Comparison of ENCODE assay signal across 8 cellular contexts in genomic region chr14:77000340-77001235, GRCh38. TPM values are rescaled to one million over a fixed set of nuclear protein-coding genes. Genes with fewer than 3 reads are reported as not detected.
DNase-seq lines count a peak whose midpoint lies in the region; ATAC-seq and TF ChIP-seq lines count a peak whose summit lies in the region.

No MANE protein-coding gene starts in this region.

- H3K9me3 Mint-ChIP-seq in activated naive CD4-positive, alpha-beta T cell treated with anti-CD3 and anti-CD28 coated beads, Interleukin-2, amount 10 ng/mL, durations not matched to agents 7 days and 5 days = no peaks in the 10 kb centered on the region

- H3K27me3 Mint-ChIP-seq in activated naive CD4-positive, alpha-beta T cell treated with anti-CD3 and anti-CD28 coated beads, Interleukin-2, amount 10 ng/mL, durations not matched to agents 7 days and 5 days = peaks cover 54% of the 10 kb centered on the region

- DNase-seq in activated naive CD4-positive, alpha-beta T cell treated with anti-CD3 and anti-CD28 coated beads, Interleukin-2, amount 10 ng/mL, durations not matched to agents 7 days and 5 days = peak; percentile 59
- no peak for DNase-seq in activated naive CD4-positive, alpha-beta T cell treated with Interleukin-2 at 50 U/mL for 16 hours
- DNase-seq in NCI-H1694 (lab: John Stamatoyannopoulos, UW) (peak; percentile 53), lung microvascular endothelial cell (ENCODE audit: low read depth in 2 of 2) (peak; percentile 27 to 62), upper lobe of right lung (no peak), OCI-M1 (lab: John Stamatoyannopoulos, UW) (no peak)

- intact Hi-C loops in upper lobe of right lung (cut with DNase I) = no loop called here

- H3K4me1 ChIP-seq in upper lobe of right lung = peaks cover 18% of the 10 kb centered on the region

- H3K4me1 Mint-ChIP-seq in activated naive CD4-positive, alpha-beta T cell treated with anti-CD3 and anti-CD28 coated beads, Interleukin-2, amount 10 ng/mL, durations not matched to agents 7 days and 5 days = peaks cover 27% of the 10 kb centered on the region

- no peaks in the 10 kb centered on the region for H3K9me3 ChIP-seq in upper lobe of right lung

- H3K36me3 ChIP-seq in upper lobe of right lung = no peaks in the 10 kb centered on the region

- H3K27me3 ChIP-seq in upper lobe of right lung = no peaks in the 10 kb centered on the region

- no peak overlapping the region for H3K4me3 ChIP-seq in upper lobe of right lung

- CTCF ChIA-PET in activated naive CD4-positive, alpha-beta T cell treated with anti-CD3 and anti-CD28 coated beads, Interleukin-2, amount 10 ng/mL, durations not matched to agents 7 days and 5 days (lab: Charles Lee) = interaction anchor here (1.1 to 1.7 kb wide), 4 partner anchors 13 to 126 kb away, joined by 3 to 6 read pairs (median 4); no protein-coding TSS in a partner anchor

- H3K27ac ChIP-seq in angular gyrus (ENCODE audit: low read depth, low read length) (peak overlapping the region; percentile 64), upper lobe of right lung (no peak overlapping the region)

- TF ChIP-seq CTCF in upper lobe of right lung (IDR thresholded peaks at IDR 0.05) = no peak

- peak overlapping the region; percentile 0 for H3K4me3 Mint-ChIP-seq in activated naive CD4-positive, alpha-beta T cell treated with anti-CD3 and anti-CD28 coated beads, Interleukin-2, amount 10 ng/mL, durations not matched to agents 7 days and 5 days

- H3K27ac Mint-ChIP-seq in activated naive CD4-positive, alpha-beta T cell treated with anti-CD3 and anti-CD28 coated beads, Interleukin-2, amount 10 ng/mL, durations not matched to agents 7 days and 5 days = peak overlapping the region; percentile 79

- ATAC-seq in upper lobe of right lung = peak; percentile 52
- ATAC-seq in HG02798 (IDR thresholded peaks at IDR 0.05; ENCODE audit: poor library complexity, unreplicated experiment) = no peak

- no peaks in the 10 kb centered on the region for H3K36me3 Mint-ChIP-seq in activated naive CD4-positive, alpha-beta T cell treated with anti-CD3 and anti-CD28 coated beads, Interleukin-2, amount 10 ng/mL, durations not matched to agents 7 days and 5 days

RNA-seq across cellular contexts. Expression of gene IRF2BPL, which starts 27.9 kb away (rescaled TPM):
- total RNA-seq in lung microvascular endothelial cell = 5.4 and 10.1 TPM in 2 replicates
- total RNA-seq in upper lobe of right lung = 50.6 TPM

Comparison
In these comparisons a context has a peak if more than half of its experiments do, and no peak if none do; other contexts are left out.
1. DNase-seq: peak in activated naive CD4-positive, alpha-beta T cell treated with anti-CD3 and anti-CD28 coated beads, Interleukin-2, amount 10 ng/mL, durations not matched to agents 7 days and 5 days (single experiment), NCI-H1694 (single experiment) and lung microvascular endothelial cell (2 of 2); none in activated naive CD4-positive, alpha-beta T cell treated with Interleukin-2 at 50 U/mL for 16 hours (single experiment), upper lobe of right lung (single experiment) and OCI-M1 (single experiment).